In genomic region chr20:62393266-62393665, GRCh38 we compare ENCODE assay signal across 1 cellular context.
A peak's percentile ranks its signal among the peaks of the same experiment; 100 is the strongest.
TF ChIP-seq lines count a peak whose summit lies in the region.

No MANE protein-coding gene starts in this region.

TF ChIP-seq in HepG2, 621 proteins besides CTCF, POLR2A, EP300 and RAD21:
- TF ChIP-seq RBFOX2 (IDR thresholded peaks at IDR 0.05; ENCODE audit: low read depth, low read length): 0 out of 2 replicates have a peak, but pooled peaks have one; percentile 1
- TF ChIP-seq SUZ12 (IDR thresholded peaks at IDR 0.05; ENCODE audit: low read depth, low read length): no peak
- 0 out of 2 replicates have a peak, but pooled peaks have one; percentile 11 for TF ChIP-seq AKAP8 (CRISPR knock-in tag; IDR thresholded peaks at IDR 0.05)
- TF ChIP-seq NFIC (IDR thresholded peaks at IDR 0.05; ENCODE audit: low read length): no peak
- 0 out of 2 replicates have a peak, but pooled peaks have one; percentile 1 for TF ChIP-seq MTA1 (CRISPR knock-in tag; IDR thresholded peaks at IDR 0.05; ENCODE audit: borderline replicate concordance)
